In the genomic region with DNA sequence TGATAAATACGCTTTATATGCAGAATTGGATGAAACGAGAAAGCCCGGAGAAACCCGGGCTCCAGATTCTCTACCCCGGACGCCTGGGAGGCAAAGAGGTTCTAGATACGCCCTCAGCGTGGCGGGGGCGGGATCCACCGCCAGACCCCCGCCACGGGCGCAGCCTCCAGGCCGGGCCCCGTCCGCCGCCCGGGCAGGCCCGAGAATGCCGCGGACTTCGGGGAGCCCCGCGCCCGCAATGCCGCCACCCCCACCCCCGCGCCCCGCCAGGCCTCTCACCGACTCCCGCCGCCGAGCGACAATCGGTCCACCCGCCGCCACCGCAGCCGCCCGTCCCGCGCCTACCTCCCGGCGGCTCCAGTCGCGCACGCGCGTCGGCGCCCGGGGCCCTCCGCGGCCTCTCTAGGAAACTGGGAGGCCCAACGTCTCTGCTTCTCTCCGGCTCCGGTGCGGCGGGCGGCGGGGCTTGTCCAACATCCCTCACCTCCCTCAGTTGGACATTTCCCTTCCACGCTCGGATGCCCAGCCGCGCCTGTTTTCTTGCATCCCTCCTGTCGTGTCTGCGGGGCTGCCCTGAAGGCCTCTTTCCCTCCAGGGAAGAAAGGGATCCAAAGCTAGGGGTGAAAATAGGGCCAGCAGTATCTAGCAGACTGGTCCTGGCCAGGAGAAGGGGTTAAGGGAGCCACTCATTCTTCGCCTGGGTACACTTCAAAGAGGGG, we compare ENCODE assay signal across 8 cellular contexts. TPM values are rescaled to one million over a fixed set of nuclear protein-coding genes. Genes with fewer than 3 reads are reported as not detected.
DNase-seq lines count a peak whose midpoint lies in the region; ATAC-seq and TF ChIP-seq lines count a peak whose summit lies in the region.

A gene (minus strand): TSS at position 359 of the 719 bp plus-strand sequence. CDS start 22,121 bp downstream, outside the sequence.

- no peak for TF ChIP-seq EP300 in Ishikawa (IDR thresholded peaks at IDR 0.05; ENCODE audit: borderline replicate concordance)

- TF ChIP-seq RAD21 in Ishikawa (IDR thresholded peaks at IDR 0.05; ENCODE audit: low read depth) = no peak

- peaks cover 21 to 33% of the 10 kb centered on the region in 2 donors for H3K4me1 Mint-ChIP-seq in natural killer cell treated with Interleukin-12 subunit alpha and Interleukin-12 subunit beta and Interleukin-15 and Interleukin-18, amount 100 ng/mL, for 72 hours (ENCODE audit: low read depth in 2 of 2)

- H3K27me3 Mint-ChIP-seq in natural killer cell treated with Interleukin-12 subunit alpha and Interleukin-12 subunit beta and Interleukin-15 and Interleukin-18, amount 100 ng/mL, for 72 hours = no peaks in the 10 kb centered on the region

- POLR2A ChIA-PET in RWPE1 (lab: Yijun Ruan, JAX; ENCODE audit: low non-redundant PET) = no interaction called here

- H3K9me3 Mint-ChIP-seq in natural killer cell treated with Interleukin-12 subunit alpha and Interleukin-12 subunit beta and Interleukin-15 and Interleukin-18, amount 100 ng/mL, for 72 hours = no peaks in the 10 kb centered on the region

- no peak for TF ChIP-seq CTCF in RWPE1 (conservative IDR thresholded peaks at IDR 0.05; ENCODE audit: low read depth)

- H3K27ac Mint-ChIP-seq in natural killer cell treated with Interleukin-12 subunit alpha and Interleukin-12 subunit beta and Interleukin-15 and Interleukin-18, amount 100 ng/mL, for 72 hours = peak within 1 kb of the TSS; percentile 69 to 92

- H3K27ac ChIP-seq in RWPE1 = peak within 1 kb of the TSS; percentile 72

- no peaks in the 10 kb centered on the region for H3K36me3 Mint-ChIP-seq in natural killer cell treated with Interleukin-12 subunit alpha and Interleukin-12 subunit beta and Interleukin-15 and Interleukin-18, amount 100 ng/mL, for 72 hours

- H3K4me3 Mint-ChIP-seq in natural killer cell treated with Interleukin-12 subunit alpha and Interleukin-12 subunit beta and Interleukin-15 and Interleukin-18, amount 100 ng/mL, for 72 hours = peak within 1 kb of the TSS; percentile 90

- CTCF ChIA-PET in RWPE1 (lab: Yijun Ruan, JAX) = interaction anchor here (0.6 kb wide), 1 partner anchor 1513 kb away, joined by 5 read pairs; no protein-coding TSS in a partner anchor

- DNase-seq in DMS 273 (lab: John Stamatoyannopoulos, UW; ENCODE audit: unreplicated experiment) = peak; percentile 88
- peak; percentile 81 for DNase-seq in RWPE1 (ENCODE audit: low spot score)
- peak; percentile 52 to 64 for DNase-seq in activated T-helper 1 cell treated with anti-CD3 and anti-CD28 coated beads, Interleukin-2, amount 50 U/mL, for 16 hours (ENCODE audit: low read depth in 1 of 2, low spot score in 1 of 2)
- DNase-seq in fibroblast of peridontal ligament (ENCODE audit: extremely low read depth) = peak; percentile 69
- peak; percentile 90 for DNase-seq in natural killer cell treated with Interleukin-12 subunit alpha and Interleukin-12 subunit beta and Interleukin-15 and Interleukin-18, amount 100 ng/mL, for 72 hours (ENCODE audit: low spot score)
- DNase-seq in stimulated activated naive CD4-positive, alpha-beta T cell (lab: John Stamatoyannopoulos, UW) = peak; percentile 53 to 80 (median 62)

- ATAC-seq in GM21528 (IDR thresholded peaks at IDR 0.05; ENCODE audit: low FRiP score, unreplicated experiment) = peak; percentile 78
- ATAC-seq in natural killer cell treated with Interleukin-12 subunit alpha and Interleukin-12 subunit beta and Interleukin-15 and Interleukin-18, amount 100 ng/mL, for 72 hours = peak; percentile 97

TF ChIP-seq in Ishikawa, 13 proteins besides CTCF, POLR2A, EP300 and RAD21:
- TF ChIP-seq, protein P1, sequence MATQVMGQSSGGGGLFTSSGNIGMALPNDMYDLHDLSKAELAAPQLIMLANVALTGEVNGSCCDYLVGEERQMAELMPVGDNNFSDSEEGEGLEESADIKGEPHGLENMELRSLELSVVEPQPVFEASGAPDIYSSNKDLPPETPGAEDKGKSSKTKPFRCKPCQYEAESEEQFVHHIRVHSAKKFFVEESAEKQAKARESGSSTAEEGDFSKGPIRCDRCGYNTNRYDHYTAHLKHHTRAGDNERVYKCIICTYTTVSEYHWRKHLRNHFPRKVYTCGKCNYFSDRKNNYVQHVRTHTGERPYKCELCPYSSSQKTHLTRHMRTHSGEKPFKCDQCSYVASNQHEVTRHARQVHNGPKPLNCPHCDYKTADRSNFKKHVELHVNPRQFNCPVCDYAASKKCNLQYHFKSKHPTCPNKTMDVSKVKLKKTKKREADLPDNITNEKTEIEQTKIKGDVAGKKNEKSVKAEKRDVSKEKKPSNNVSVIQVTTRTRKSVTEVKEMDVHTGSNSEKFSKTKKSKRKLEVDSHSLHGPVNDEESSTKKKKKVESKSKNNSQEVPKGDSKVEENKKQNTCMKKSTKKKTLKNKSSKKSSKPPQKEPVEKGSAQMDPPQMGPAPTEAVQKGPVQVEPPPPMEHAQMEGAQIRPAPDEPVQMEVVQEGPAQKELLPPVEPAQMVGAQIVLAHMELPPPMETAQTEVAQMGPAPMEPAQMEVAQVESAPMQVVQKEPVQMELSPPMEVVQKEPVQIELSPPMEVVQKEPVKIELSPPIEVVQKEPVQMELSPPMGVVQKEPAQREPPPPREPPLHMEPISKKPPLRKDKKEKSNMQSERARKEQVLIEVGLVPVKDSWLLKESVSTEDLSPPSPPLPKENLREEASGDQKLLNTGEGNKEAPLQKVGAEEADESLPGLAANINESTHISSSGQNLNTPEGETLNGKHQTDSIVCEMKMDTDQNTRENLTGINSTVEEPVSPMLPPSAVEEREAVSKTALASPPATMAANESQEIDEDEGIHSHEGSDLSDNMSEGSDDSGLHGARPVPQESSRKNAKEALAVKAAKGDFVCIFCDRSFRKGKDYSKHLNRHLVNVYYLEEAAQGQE (IDR thresholded peaks at IDR 0.05; ENCODE audit: low read depth) = no peak
- TF ChIP-seq TAF1 (IDR thresholded peaks at IDR 0.05; ENCODE audit: low read depth) (peak; percentile 63; the same call in 1 of the 2 replicates), ZBTB7A (IDR thresholded peaks at IDR 0.05; ENCODE audit: low read depth) (peak; percentile 63; the same call in 1 of the 2 replicates)

RNA-seq across cellular contexts. Expression of the gene that starts here (rescaled TPM):
- 10 to 100 TPM; 25.2 to 33.3 TPM for total RNA-seq in natural killer cell treated with Interleukin-12 subunit alpha and Interleukin-12 subunit beta and Interleukin-15 and Interleukin-18, amount 100 ng/mL, for 72 hours

Comparison
In these comparisons a context has a peak if more than half of its experiments do, and no peak if none do; other contexts are left out.
1. Peak in every context shown above with its lines: DNase-seq, ATAC-seq and H3K27ac ChIP-seq.